7 cellular contexts compared by ENCODE assay signal in the genomic region with DNA sequence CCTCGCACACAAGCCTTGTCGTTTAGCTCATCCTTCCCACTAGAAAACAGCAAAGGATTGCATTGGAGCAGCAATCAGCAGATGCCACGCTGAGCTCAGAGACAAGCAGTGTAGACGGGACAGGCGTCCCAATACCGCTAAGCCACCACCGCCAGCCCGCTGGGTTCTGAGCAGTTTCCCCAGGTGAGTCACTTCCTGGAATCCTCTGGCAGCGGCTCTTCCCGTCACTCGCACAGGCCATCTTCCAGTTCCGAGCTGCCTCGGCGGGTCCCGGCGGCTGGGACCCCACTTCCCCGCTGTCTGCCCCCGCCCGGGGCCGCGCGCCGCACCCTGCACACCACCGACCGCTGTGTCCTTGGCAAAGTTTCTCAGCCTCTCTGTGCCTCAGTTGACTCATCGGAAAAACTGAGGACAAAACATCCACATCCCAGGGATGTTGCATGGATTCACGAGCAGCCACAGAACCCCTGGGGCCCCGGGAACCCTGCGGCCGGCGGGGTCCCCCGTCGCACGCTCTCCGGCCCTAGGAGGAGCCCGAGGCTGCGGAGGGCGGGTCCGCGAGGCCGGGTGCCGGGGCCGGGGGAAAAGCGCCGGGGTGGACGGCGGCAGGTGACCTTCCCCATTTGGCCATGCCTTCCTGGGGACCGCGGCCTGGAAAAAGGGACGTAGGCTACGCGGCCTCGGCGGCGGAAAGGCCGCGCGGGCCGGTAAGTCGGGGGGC. TPM values are rescaled to one million over a fixed set of nuclear protein-coding genes. Genes with fewer than 3 reads are reported as not detected.
DNase-seq lines count a peak whose midpoint lies in the region; ATAC-seq and TF ChIP-seq lines count a peak whose summit lies in the region.

No MANE protein-coding gene starts in this region.

- peak overlapping the region; percentile 96 for H3K4me3 ChIP-seq in lower leg skin (ENCODE audit: low read depth, poor library complexity, severe bottlenecking)

- peak; percentile 75 for DNase-seq in GM13976 (ENCODE audit: low spot score)
- DNase-seq in NCI-H1105 treated with DMSO at 0.1 percent for 48 hours (lab: John Stamatoyannopoulos, UW) = peak; percentile 34
- DNase-seq in activated CD4-positive, alpha-beta T cell treated with anti-CD3 and anti-CD28 coated beads, Interleukin-2, amount 50 U/mL, for 1 hour = peak; percentile 70
- DNase-seq in dermis blood vessel endothelial cell = peak; percentile 76
- peak; percentile 51 to 92 for DNase-seq in lower leg skin (ENCODE audit: low spot score in 2 of 2)
- peak; percentile 44 to 78 (median 54) for DNase-seq in stimulated activated CD4-positive, alpha-beta T cell treated with anti-CD3 and anti-CD28 coated beads, TNF-alpha, amount 100 ng/mL, for 24 hours (ENCODE audit: low read depth in 3 of 3)

- in situ Hi-C loops in GM13976 (cut with MboI; ENCODE audit: low sequenced_read_pairs, unreplicated experiment) = no loop called here

- WGBS in lower leg skin, 2 donors = 0 to 1% methylated on average over 55 to 59 of the region's 60 CpGs

- no peak for TF ChIP-seq POLR2A in lower leg skin (IDR thresholded peaks at IDR 0.05)

- TF ChIP-seq CTCF in GM13976 (IDR thresholded peaks at IDR 0.05; ENCODE audit: borderline replicate concordance, control extremely low read depth, extremely low read depth, insufficient read depth, missing control alignments) (no peak), lower leg skin (IDR thresholded peaks at IDR 0.05) (no peak)

- intact Hi-C loops in lower leg skin (cut with DNase I; ENCODE audit: low total_unique reads) = no loop called here

- ATAC-seq in HG02571 (IDR thresholded peaks at IDR 0.05; ENCODE audit: unreplicated experiment) = peak; percentile 33

RNA-seq across cellular contexts. Expression of gene KDSR, which starts 0.6 kb away (rescaled TPM):
- total RNA-seq in dermis blood vessel endothelial cell (26.5 and 34.9 TPM in 2 replicates), lower leg skin (100 to 1,000 TPM in 2 of 4 donors, 10 to 100 TPM in 2; 91.7 to 121 (median 99.3) TPM)

RNA-seq across cellular contexts. Expression of gene BCL2, which starts 46.9 kb away (rescaled TPM):
- total RNA-seq in dermis blood vessel endothelial cell = 0.88 and 1.4 TPM in 2 replicates
- 10 to 100 TPM; 12.8 to 21.7 (median 18.2) TPM for total RNA-seq in lower leg skin

RNA-seq across cellular contexts. Expression of gene VPS4B, which starts 55.8 kb away (rescaled TPM):
- total RNA-seq in dermis blood vessel endothelial cell (55.3 and 59.1 TPM in 2 replicates), lower leg skin (10 to 100 TPM; 43.6 to 59.6 (median 52.4) TPM)

Comparison
In these comparisons a context has a peak if more than half of its experiments do, and no peak if none do; other contexts are left out.
1. Peak in every context shown above with its lines: DNase-seq, ATAC-seq and H3K4me3 ChIP-seq.